ENCODE assay signal across 21 cellular contexts in genomic region chr9:31700252-31701045, GRCh38.
DNase-seq lines count a peak whose midpoint lies in the region; ATAC-seq and TF ChIP-seq lines count a peak whose summit lies in the region.
"Had no signal": no experiment of that assay in that cellular context is flagged by ENCODE, and none has a peak within 500 bp of the region (broad histone marks: within the 10 kb centered on the region; RNA-seq: fewer than 3 reads in every experiment).

No MANE protein-coding gene starts in this region.

- peaks cover 2% of the 10 kb centered on the region for H3K36me3 Mint-ChIP-seq in T-helper 2 cell treated with Interferon-gamma antibody and Interleukin-4, amounts not matched to agents 5 μg/mL and 100 μg/mL, for 36 hours (ENCODE audit: low read depth)
- H3K36me3 Mint-ChIP-seq: CD8-positive, alpha-beta T cell had no signal

- no peaks in the 10 kb centered on the region for H3K27me3 ChIP-seq in left lung
- H3K27me3 ChIP-seq: SJSA1 had no signal

- H3K4me3 ChIP-seq in epithelial cell of esophagus (ENCODE audit: low read length) (no peak overlapping the region), left lung (no peak overlapping the region)
- H3K4me3 ChIP-seq: HAP-1, SJSA1 had no signal

- H3K36me3 ChIP-seq in left lung = no peaks in the 10 kb centered on the region
- H3K36me3 ChIP-seq: HAP-1, SJSA1 had no signal

- H3K4me3 Mint-ChIP-seq in T-helper 2 cell treated with Interferon-gamma antibody and Interleukin-4, amounts not matched to agents 5 μg/mL and 100 μg/mL, for 36 hours = no peak overlapping the region
- H3K4me3 Mint-ChIP-seq in stimulated activated naive CD8-positive, alpha-beta T cell treated with anti-CD3 and anti-CD28 coated beads, Interleukin-15, amount 100 ng/mL, for 72 hours = peak overlapping the region in 1 of 2 donors; percentile 4
- H3K4me3 Mint-ChIP-seq: activated B cell treated with CpG ODN at 0.5 μM for 24 hours; activated CD8-positive, alpha-beta memory T cell treated with anti-CD3 and anti-CD28 coated beads, Interleukin-2, amount 10 ng/mL, durations not matched to agents 7 days and 5 days; CD8-positive, alpha-beta T cell had no signal

- DNase-seq in stimulated activated naive CD4-positive, alpha-beta T cell treated with Interleukin-2 at 50 U/mL for 16 hours (lab: John Stamatoyannopoulos, UW) = peak; percentile 4
- DNase-seq in stimulated activated naive CD4-positive, alpha-beta T cell (lab: John Stamatoyannopoulos, UW) = no peak
- DNase-seq in T-helper 2 cell treated with Interferon-gamma antibody and Interleukin-4, amounts not matched to agents 5 μg/mL and 100 μg/mL, for 36 hours (ENCODE audit: low spot score) = peak; percentile 18
- DNase-seq in epithelial cell of esophagus (ENCODE audit: low read depth) (peak; percentile 98), left lung (no peak), GM19240 (ENCODE audit: insufficient read length, low spot score) (no peak)
- no peak for DNase-seq in stimulated activated naive CD8-positive, alpha-beta T cell treated with anti-CD3 and anti-CD28 coated beads, Interleukin-15, amount 100 ng/mL, for 72 hours
- DNase-seq: activated B cell treated with CpG ODN at 0.5 μM for 24 hours; activated CD8-positive, alpha-beta memory T cell treated with anti-CD3 and anti-CD28 coated beads, Interleukin-2, amount 10 ng/mL, durations not matched to agents 7 days and 5 days; CD8-positive, alpha-beta T cell; DMS79; effector memory CD4-positive, alpha-beta T cell; head of caudate nucleus; NCI-H187 treated with DMSO at 0.1 percent for 48 hours; NCI-H774; occipital lobe; PC-3; trophoblast cell had no signal

- H3K9me3 Mint-ChIP-seq in T-helper 2 cell treated with Interferon-gamma antibody and Interleukin-4, amounts not matched to agents 5 μg/mL and 100 μg/mL, for 36 hours = peaks cover 24% of the 10 kb centered on the region
- peaks cover 6 to 22% of the 10 kb centered on the region in 2 donors for H3K9me3 Mint-ChIP-seq in stimulated activated naive CD8-positive, alpha-beta T cell treated with anti-CD3 and anti-CD28 coated beads, Interleukin-15, amount 100 ng/mL, for 72 hours
- H3K9me3 Mint-ChIP-seq: activated B cell treated with CpG ODN at 0.5 μM for 24 hours had no signal

- H3K4me1 ChIP-seq in left lung = no peaks in the 10 kb centered on the region
- H3K4me1 ChIP-seq: HAP-1, SJSA1 had no signal

- no peak for TF ChIP-seq CTCF in epithelial cell of esophagus (IDR thresholded peaks at IDR 0.05; ENCODE audit: insufficient read depth, low read depth, low read length, missing control alignments)
- no peak for TF ChIP-seq CTCF in left lung (IDR thresholded peaks at IDR 0.05)

- H3K9me3 ChIP-seq in left lung = no peaks in the 10 kb centered on the region
- H3K9me3 ChIP-seq: HAP-1, SJSA1 had no signal

- intact Hi-C loops in left lung (cut with DNase I) = no loop called here

- peak; percentile 81 for ATAC-seq in stimulated activated naive CD8-positive, alpha-beta T cell treated with anti-CD3 and anti-CD28 coated beads, Interleukin-15, amount 100 ng/mL, for 72 hours
- ATAC-seq in left lung (no peak), GM18867 (IDR thresholded peaks at IDR 0.05; ENCODE audit: unreplicated experiment) (no peak)
- ATAC-seq: activated CD8-positive, alpha-beta memory T cell treated with anti-CD3 and anti-CD28 coated beads, Interleukin-2, amount 10 ng/mL, durations not matched to agents 7 days and 5 days; CD8-positive, alpha-beta T cell; PC-3 had no signal

- no peak overlapping the region for H3K27ac ChIP-seq in left lung
- H3K27ac ChIP-seq: SJSA1 had no signal

- no peaks in the 10 kb centered on the region for H3K27me3 Mint-ChIP-seq in T-helper 2 cell treated with Interferon-gamma antibody and Interleukin-4, amounts not matched to agents 5 μg/mL and 100 μg/mL, for 36 hours (ENCODE audit: low read depth)
- H3K27me3 Mint-ChIP-seq in stimulated activated naive CD8-positive, alpha-beta T cell treated with anti-CD3 and anti-CD28 coated beads, Interleukin-15, amount 100 ng/mL, for 72 hours = no peaks in the 10 kb centered on the region
- H3K27me3 Mint-ChIP-seq: activated B cell treated with CpG ODN at 0.5 μM for 24 hours; activated CD8-positive, alpha-beta memory T cell treated with anti-CD3 and anti-CD28 coated beads, Interleukin-2, amount 10 ng/mL, durations not matched to agents 7 days and 5 days had no signal

- peak overlapping the region; percentile 19 for H3K27ac Mint-ChIP-seq in T-helper 2 cell treated with Interferon-gamma antibody and Interleukin-4, amounts not matched to agents 5 μg/mL and 100 μg/mL, for 36 hours
- no peak overlapping the region for H3K27ac Mint-ChIP-seq in stimulated activated naive CD8-positive, alpha-beta T cell treated with anti-CD3 and anti-CD28 coated beads, Interleukin-15, amount 100 ng/mL, for 72 hours
- H3K27ac Mint-ChIP-seq: activated B cell treated with CpG ODN at 0.5 μM for 24 hours; activated CD8-positive, alpha-beta memory T cell treated with anti-CD3 and anti-CD28 coated beads, Interleukin-2, amount 10 ng/mL, durations not matched to agents 7 days and 5 days; CD8-positive, alpha-beta T cell had no signal

- peaks cover 11% of the 10 kb centered on the region for H3K4me1 Mint-ChIP-seq in T-helper 2 cell treated with Interferon-gamma antibody and Interleukin-4, amounts not matched to agents 5 μg/mL and 100 μg/mL, for 36 hours (ENCODE audit: low read depth)
- peaks cover 9% of the 10 kb centered on the region for H3K4me1 Mint-ChIP-seq in stimulated activated naive CD8-positive, alpha-beta T cell treated with anti-CD3 and anti-CD28 coated beads, Interleukin-15, amount 100 ng/mL, for 72 hours
- H3K4me1 Mint-ChIP-seq: activated B cell treated with CpG ODN at 0.5 μM for 24 hours had no signal

Comparison
In these comparisons a context has a peak if more than half of its experiments do, and no peak if none do; other contexts are left out.
1. DNase-seq: peak in stimulated activated naive CD4-positive, alpha-beta T cell treated with Interleukin-2 at 50 U/mL for 16 hours (single experiment), T-helper 2 cell treated with Interferon-gamma antibody and Interleukin-4, amounts not matched to agents 5 μg/mL and 100 μg/mL, for 36 hours (single experiment) and epithelial cell of esophagus (single experiment); none in stimulated activated naive CD4-positive, alpha-beta T cell (0 of 6), stimulated activated naive CD8-positive, alpha-beta T cell treated with anti-CD3 and anti-CD28 coated beads, Interleukin-15, amount 100 ng/mL, for 72 hours (0 of 2), left lung (0 of 2) and GM19240 (single experiment).